ENCODE assay signal across 15 cellular contexts in the genomic region with DNA sequence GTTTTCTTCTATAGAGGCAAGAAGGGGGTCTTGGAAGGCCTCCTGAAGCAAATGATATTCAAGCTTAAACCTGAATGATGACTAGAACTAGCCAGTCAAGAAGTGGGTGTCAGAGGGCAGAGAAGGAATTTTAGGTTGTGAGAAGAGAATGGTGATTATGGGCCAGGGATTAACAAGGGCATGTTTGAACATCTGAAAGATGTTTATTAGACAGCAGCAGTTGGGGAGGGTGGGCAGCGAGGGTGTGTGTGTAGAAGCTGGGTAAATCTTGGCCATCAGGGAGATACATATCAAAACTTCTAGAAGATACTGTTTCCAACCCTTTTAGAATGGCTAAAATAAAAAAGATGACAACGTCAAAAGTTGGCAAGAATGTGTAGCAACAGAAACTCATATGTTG. TPM values are rescaled to one million over a fixed set of nuclear protein-coding genes. Genes with fewer than 3 reads are reported as not detected.
DNase-seq lines count a peak whose midpoint lies in the region; ATAC-seq and TF ChIP-seq lines count a peak whose summit lies in the region.
"Had no signal": no experiment of that assay in that cellular context is flagged by ENCODE, and none has a peak within 500 bp of the region (broad histone marks: within the 10 kb centered on the region; RNA-seq: fewer than 3 reads in every experiment).

No MANE protein-coding gene starts in this region.

- peak overlapping the region; percentile 71 for H2BK120ac ChIP-seq in IMR-90 (ENCODE audit: low read depth, low read length)
- H2BK120ac ChIP-seq in mesendoderm (ENCODE audit: low read depth, low read length), result peak overlapping the region; percentile 49

- peak overlapping the region; percentile 59 for H4K91ac ChIP-seq in IMR-90 (ENCODE audit: insufficient read depth, low read depth, low read length)

- H2BK20ac ChIP-seq in IMR-90 (ENCODE audit: low read depth, low read length), result peak overlapping the region; percentile 58

- no peaks in the 10 kb centered on the region for H3K36me3 ChIP-seq in ACC112 (ENCODE audit: insufficient read depth, low read length)
- no peaks in the 10 kb centered on the region for H3K36me3 ChIP-seq in IMR-90 (ENCODE audit: control insufficient read depth, insufficient read depth, low read length)
- H3K36me3 ChIP-seq in mesendoderm (ENCODE audit: control insufficient read depth, insufficient read depth, low read length), result no peaks in the 10 kb centered on the region
- H3K36me3 ChIP-seq: esophagus muscularis mucosa, heart left ventricle had no signal

- H3K4me3 ChIP-seq in ACC112 (ENCODE audit: low read depth, low read length) (no peak overlapping the region), IMR-90 (ENCODE audit: insufficient read depth, low read depth, low read length) (no peak overlapping the region), mesendoderm (ENCODE audit: low read length) (no peak overlapping the region)
- H3K4me3 ChIP-seq: esophagus muscularis mucosa, heart left ventricle had no signal

- H3K27me3 Mint-ChIP-seq in brain (no peaks in the 10 kb centered on the region), Calu3 (ENCODE audit: unreplicated experiment) (no peaks in the 10 kb centered on the region)
- H3K27me3 Mint-ChIP-seq: activated CD8-positive, alpha-beta T cell treated with anti-CD3 and anti-CD28 coated beads for 36 hours had no signal

- peak overlapping the region; percentile 36; the same call in 1 of the 2 replicates for H3K4me2 ChIP-seq in IMR-90 (ENCODE audit: low read depth, low read length)
- H3K4me2 ChIP-seq in mesendoderm (ENCODE audit: low read length), result no peak overlapping the region

- H2BK15ac ChIP-seq in IMR-90 (ENCODE audit: low read depth, low read length) (peak overlapping the region; percentile 59; the same call in 1 of the 3 replicates), mesendoderm (replicated peaks; ENCODE audit: low read depth) (peak overlapping the region; percentile 85)

- H2AK9ac ChIP-seq in IMR-90 (replicated peaks; ENCODE audit: low read depth, low read length, poor library complexity), result no peak overlapping the region

- H3K9ac ChIP-seq in IMR-90 (ENCODE audit: low read depth, low read length) (no peak overlapping the region), mesendoderm (ENCODE audit: low read length) (no peak overlapping the region)

- TF ChIP-seq CTCF in IMR-90 (conservative IDR thresholded peaks at IDR 0.05; ENCODE audit: low read depth, low read length), result no peak
- TF ChIP-seq CTCF in brain (conservative IDR thresholded peaks at IDR 0.05), result no peak
- no peak for TF ChIP-seq CTCF in Calu3 (IDR thresholded peaks at IDR 0.05; ENCODE audit: unreplicated experiment)

- H3K4me1 Mint-ChIP-seq in brain, result peaks cover 66% of the 10 kb centered on the region
- H3K4me1 Mint-ChIP-seq in Calu3 (ENCODE audit: low read depth, unreplicated experiment), result peaks cover 36% of the 10 kb centered on the region

- H2AK5ac ChIP-seq in IMR-90 (ENCODE audit: low read depth, low read length) (peak overlapping the region; percentile 65), mesendoderm (ENCODE audit: low read length) (peak overlapping the region; percentile 71)

- in situ Hi-C loops in IMR-90 (cut with MboI; ENCODE audit: low sequenced_read_pairs), result no loop called here

- H3K9me3 ChIP-seq in IMR-90 (ENCODE audit: control insufficient read depth, insufficient read depth, low read length), result no peaks in the 10 kb centered on the region
- H3K9me3 ChIP-seq: esophagus muscularis mucosa, heart left ventricle had no signal

- POLR2A ChIA-PET in IMR-90 (lab: Charles Lee; ENCODE audit: unreplicated experiment), result no interaction called here

- H3K18ac ChIP-seq in IMR-90 (ENCODE audit: low read depth, low read length) (peak overlapping the region; percentile 90), mesendoderm (ENCODE audit: low read length) (peak overlapping the region; percentile 88)

- H3K23ac ChIP-seq in IMR-90 (ENCODE audit: low read depth, low read length) (peak overlapping the region; percentile 69; the same call in 1 of the 2 replicates), mesendoderm (ENCODE audit: low read length) (no peak overlapping the region)

- intact Hi-C loops in IMR-90 (cut with micrococcal nuclease) (no loop called here), Calu3 (cut with micrococcal nuclease; ENCODE audit: unreplicated experiment) (no loop called here)

- H3K27ac ChIP-seq in ACC112 (ENCODE audit: low read depth, low read length) (peak overlapping the region; percentile 84), IMR-90 (ENCODE audit: insufficient read depth, low read length) (peak overlapping the region; percentile 87), mesendoderm (ENCODE audit: low read depth, low read length) (peak overlapping the region; percentile 98)

- peaks cover 9% of the 10 kb centered on the region for H3K9me1 ChIP-seq in IMR-90 (ENCODE audit: insufficient read depth, low read length)

- TF ChIP-seq POLR2A in IMR-90 (IDR thresholded peaks at IDR 0.05; ENCODE audit: low read depth, low read length), result no peak

- H3K27ac Mint-ChIP-seq in brain (peak overlapping the region in 3 of 5 experiments; percentile 63 to 79 (median 63)), Calu3 (ENCODE audit: unreplicated experiment) (no peak overlapping the region)
- H3K27ac Mint-ChIP-seq: activated CD8-positive, alpha-beta T cell treated with anti-CD3 and anti-CD28 coated beads for 36 hours had no signal

- H4K5ac ChIP-seq in IMR-90 (ENCODE audit: low read depth, low read length) (peak overlapping the region; percentile 83), mesendoderm (ENCODE audit: low read length) (peak overlapping the region; percentile 49)

- no peak for DNase-seq in IMR-90
- no peak for DNase-seq in mesendoderm
- DNase-seq in NCI-H2029 treated with DMSO at 0.1 percent for 48 hours (lab: John Stamatoyannopoulos, UW), result no peak
- no peak for DNase-seq in Calu3
- DNase-seq in NK-92 (lab: John Stamatoyannopoulos, UW; ENCODE audit: unreplicated experiment), result no peak
- DNase-seq: activated CD8-positive, alpha-beta T cell treated with anti-CD3 and anti-CD28 coated beads for 36 hours; GF-D8; NCI-H187 treated with DMSO at 0.1 percent for 48 hours; NCI-H524 treated with DMSO at 0.1 percent for 48 hours; stimulated activated naive CD4-positive, alpha-beta T cell had no signal

- H3K9me3 Mint-ChIP-seq in brain (no peaks in the 10 kb centered on the region), Calu3 (ENCODE audit: low read depth, unreplicated experiment) (no peaks in the 10 kb centered on the region)
- H3K9me3 Mint-ChIP-seq: activated CD8-positive, alpha-beta T cell treated with anti-CD3 and anti-CD28 coated beads for 36 hours had no signal

- no CpG with 5 or more reads among the region's 2 CpGs for WGBS in IMR-90 (ENCODE audit: extremely low coverage in 2 of 2, insufficient read length in 1 of 2), 2 experiments
- WGBS in mesendoderm (ENCODE audit: extremely low coverage, insufficient coverage, low lambda C conversion rate), result no CpG with 5 or more reads among the region's 2 CpGs

- H4K8ac ChIP-seq in IMR-90 (ENCODE audit: low read depth in 2 of 2, low read length in 2 of 2) (peak overlapping the region; percentile 26 to 35; a peak in 2 of 4 replicates), mesendoderm (ENCODE audit: low read depth, low read length) (peak overlapping the region; percentile 42)

- H3K4me1 ChIP-seq in ACC112 (ENCODE audit: control insufficient read depth, insufficient read depth, low read length, unreplicated experiment) (peaks cover 52% of the 10 kb centered on the region), IMR-90 (ENCODE audit: control insufficient read depth, insufficient read depth, low read length) (peaks cover 22% of the 10 kb centered on the region), mesendoderm (ENCODE audit: control insufficient read depth, low read depth, low read length) (peaks cover 28% of the 10 kb centered on the region)

- no peak overlapping the region for H3K4me3 Mint-ChIP-seq in brain
- no peak overlapping the region for H3K4me3 Mint-ChIP-seq in Calu3 (ENCODE audit: low read depth, unreplicated experiment)
- H3K4me3 Mint-ChIP-seq: activated CD8-positive, alpha-beta T cell treated with anti-CD3 and anti-CD28 coated beads for 36 hours had no signal

- H3K36me3 Mint-ChIP-seq in brain, result peaks cover 7% of the 10 kb centered on the region
- H3K36me3 Mint-ChIP-seq in Calu3 (ENCODE audit: insufficient read depth, unreplicated experiment), result no peaks in the 10 kb centered on the region

- peak overlapping the region; percentile 60 for H3K4ac ChIP-seq in IMR-90 (ENCODE audit: low read depth, low read length)
- H3K4ac ChIP-seq in mesendoderm (ENCODE audit: low read depth, low read length), result peak overlapping the region; percentile 2

- H2BK5ac ChIP-seq in IMR-90 (ENCODE audit: low read depth, low read length, poor library complexity, severe bottlenecking), result peak overlapping the region; percentile 94
- peak overlapping the region; percentile 85 for H2BK5ac ChIP-seq in mesendoderm (ENCODE audit: low read length)

- BruUV-seq in IMR-90 (replicated peaks; lab: Mats Ljungman, UMichigan) (no TSS peak), Calu3 (replicated peaks; lab: Mats Ljungman, UMichigan) (no TSS peak)

- H3K79me2 ChIP-seq in ACC112 (ENCODE audit: control insufficient read depth, insufficient read depth, low read length, unreplicated experiment) (peaks cover 7% of the 10 kb centered on the region), mesendoderm (ENCODE audit: control insufficient read depth, insufficient read depth, low read length) (peaks cover 17% of the 10 kb centered on the region)

- CTCF ChIA-PET in IMR-90 (lab: Yijun Ruan, JAX), result interaction anchor here (1.4 kb wide), 1 partner anchor 19 kb away, joined by 3 read pairs; no protein-coding TSS in a partner anchor
- CTCF ChIA-PET in Calu3 (lab: Charles Lee), result no interaction called here

- no peak for ATAC-seq in IMR-90 (ENCODE audit: low read depth)
- no peak for ATAC-seq in GM21576 (IDR thresholded peaks at IDR 0.05; ENCODE audit: unreplicated experiment)
- ATAC-seq: activated CD8-positive, alpha-beta T cell treated with anti-CD3 and anti-CD28 coated beads for 36 hours had no signal

- H3K14ac ChIP-seq in IMR-90 (replicated peaks; ENCODE audit: low read depth, low read length), result peak overlapping the region; percentile 24; the same call in 1 of the 2 replicates

- no peaks in the 10 kb centered on the region for H4K20me1 ChIP-seq in IMR-90 (ENCODE audit: insufficient read depth, low read length)

- H3K79me1 ChIP-seq in IMR-90 (ENCODE audit: low read depth in 1 of 2, low read length in 2 of 2), result peaks cover 14 to 33% of the 10 kb centered on the region in 2 experiments
- H3K79me1 ChIP-seq in mesendoderm (ENCODE audit: low read length), result peaks cover 2% of the 10 kb centered on the region

- peak overlapping the region; percentile 70 for H3K56ac ChIP-seq in IMR-90 (ENCODE audit: extremely low read depth, insufficient read depth, low read length)
- peak overlapping the region; percentile 66 for H3K56ac ChIP-seq in mesendoderm (ENCODE audit: low read length)

- H3K27me3 ChIP-seq in ACC112 (ENCODE audit: insufficient read depth, low read length) (no peaks in the 10 kb centered on the region), IMR-90 (ENCODE audit: control insufficient read depth, insufficient read depth, low read length) (no peaks in the 10 kb centered on the region), mesendoderm (ENCODE audit: insufficient read depth, low read length, poor library complexity) (no peaks in the 10 kb centered on the region)
- H3K27me3 ChIP-seq: esophagus muscularis mucosa, heart left ventricle had no signal

- H2AFZ ChIP-seq in ACC112 (ENCODE audit: low read length, unreplicated experiment) (no peak overlapping the region), IMR-90 (replicated peaks; ENCODE audit: low read length, poor library complexity) (no peak overlapping the region)

- TF ChIP-seq RAD21 in IMR-90 (IDR thresholded peaks at IDR 0.05; ENCODE audit: low read length), result no peak

- dilution Hi-C loops in IMR-90 (cut with HindIII; ENCODE audit: low sequenced_read_pairs, unreplicated experiment), result no loop called here

RNA-seq across cellular contexts. Expression of a gene that starts 54.5 kb away (rescaled TPM):
- total RNA-seq in IMR-90 (2012; rRNA removed), result 29.6 and 46.4 TPM in 2 replicates
- 14.1 and 16.4 TPM in 2 replicates for polyA plus RNA-seq in IMR-90 (2012; rRNA removed)
- 3.6 and 6.5 TPM in 2 replicates for polyA plus RNA-seq in IMR-90 (2012; cell fraction: cytosol; rRNA removed)
- polyA plus RNA-seq in IMR-90 (2012; cell fraction: nucleus; rRNA removed; ENCODE audit: low replicate concordance), result 2.6 and 17.5 TPM in 2 replicates
- 4.8 TPM for polyA plus RNA-seq in brain (ENCODE audit: insufficient read depth, low read depth, low replicate concordance)
- polyA plus RNA-seq in mesendoderm (2013, experiment 1 of 2), result 56.3 TPM
- polyA plus RNA-seq in mesendoderm (2013, experiment 2 of 2), result 55.7 TPM
- 65.8 and 76.3 TPM in 2 replicates for total RNA-seq in Calu3 (2022)
